1 cellular context compared by ENCODE assay signal in genomic region chrX:69538321-69538876, GRCh38.
A peak's percentile ranks its signal among the peaks of the same experiment; 100 is the strongest.
TF ChIP-seq lines count a peak whose summit lies in the region.

No MANE protein-coding gene starts in this region.

TF ChIP-seq in HepG2, 621 proteins besides CTCF, POLR2A, EP300 and RAD21 (continued from another document and continues in another):
- TF ChIP-seq ZBTB14 (CRISPR knock-in tag; IDR thresholded peaks at IDR 0.05) (no peak), PLRG1 (conservative IDR thresholded peaks at IDR 0.05) (no peak), SUZ12 (IDR thresholded peaks at IDR 0.05; ENCODE audit: low read depth, low read length) (no peak), MXD1 (CRISPR knock-in tag; IDR thresholded peaks at IDR 0.05) (0 out of 2 replicates have a peak, but pooled peaks have one; percentile 40), RBM22 (optimal IDR thresholded peaks at IDR 0.05; ENCODE audit: low read length) (no peak), HDAC2 (CRISPR knock-in tag; IDR thresholded peaks at IDR 0.05) (0 out of 2 replicates have a peak, but pooled peaks have one; percentile 33), BORCS8-MEF2B (CRISPR knock-in tag; IDR thresholded peaks at IDR 0.05) (no peak), SAP130 (CRISPR knock-in tag; IDR thresholded peaks at IDR 0.05; ENCODE audit: low read depth) (0 out of 2 replicates have a peak, but pooled peaks have one; percentile 31), KLF9 (CRISPR knock-in tag; IDR thresholded peaks at IDR 0.05; ENCODE audit: low read depth) (no peak), MAFF (IDR thresholded peaks at IDR 0.05; ENCODE audit: low read depth, low read length) (no peak), KAT8 (CRISPR knock-in tag; IDR thresholded peaks at IDR 0.05) (0 out of 2 replicates have a peak, but pooled peaks have one; percentile 28), YY1 (IDR thresholded peaks at IDR 0.05; ENCODE audit: insufficient read depth, insufficient replicate concordance, low read depth, low read length) (peak; percentile 36), THAP11 (CRISPR knock-in tag; IDR thresholded peaks at IDR 0.05) (no peak), ARID5B (CRISPR knock-in tag; IDR thresholded peaks at IDR 0.05) (0 out of 2 replicates have a peak, but pooled peaks have one; percentile 26), KLF13 (CRISPR knock-in tag; IDR thresholded peaks at IDR 0.05) (no peak), POGZ (CRISPR knock-in tag; IDR thresholded peaks at IDR 0.05) (peak; percentile 23; the same call in 1 of the 2 replicates), ZNF331 (CRISPR knock-in tag; IDR thresholded peaks at IDR 0.05) (no peak), SOX6 (IDR thresholded peaks at IDR 0.05) (no peak), SOX6 (CRISPR knock-in tag; IDR thresholded peaks at IDR 0.05) (peak; percentile 32; the same call in 1 of the 2 replicates), SMC3 (IDR thresholded peaks at IDR 0.05; ENCODE audit: low read length) (peak; percentile 33; the same call in 1 of the 2 replicates), ELF3 (CRISPR knock-in tag; IDR thresholded peaks at IDR 0.05) (0 out of 2 replicates have a peak, but pooled peaks have one; percentile 20), ZNF101 (CRISPR knock-in tag; IDR thresholded peaks at IDR 0.05; ENCODE audit: borderline replicate concordance, low read depth) (no peak), MYPOP (CRISPR knock-in tag; IDR thresholded peaks at IDR 0.05) (peak; percentile 39; the same call in 1 of the 2 replicates), ZNF678 (CRISPR knock-in tag; IDR thresholded peaks at IDR 0.05) (no peak), SP4 (CRISPR knock-in tag; IDR thresholded peaks at IDR 0.05) (peak; percentile 46; the same call in 1 of the 2 replicates), ZNF691 (CRISPR knock-in tag; IDR thresholded peaks at IDR 0.05; ENCODE audit: borderline replicate concordance, low read depth) (peak; percentile 68; the same call in 1 of the 2 replicates), ZNF790 (CRISPR knock-in tag; IDR thresholded peaks at IDR 0.05; ENCODE audit: borderline replicate concordance) (no peak), KLF12 (CRISPR knock-in tag; IDR thresholded peaks at IDR 0.05; ENCODE audit: borderline replicate concordance) (no peak), HNF4G (IDR thresholded peaks at IDR 0.05; ENCODE audit: borderline replicate concordance, low read depth, low read length) (no peak), HNF4G (CRISPR knock-in tag; IDR thresholded peaks at IDR 0.05; ENCODE audit: borderline replicate concordance, low read depth) (no peak), RFXAP (CRISPR knock-in tag; IDR thresholded peaks at IDR 0.05; ENCODE audit: borderline replicate concordance) (no peak), RFXANK (CRISPR knock-in tag; IDR thresholded peaks at IDR 0.05) (no peak), MAZ (IDR thresholded peaks at IDR 0.05; ENCODE audit: borderline replicate concordance, low read depth, low read length) (no peak), MAZ (CRISPR knock-in tag; IDR thresholded peaks at IDR 0.05; ENCODE audit: low read depth) (0 out of 2 replicates have a peak, but pooled peaks have one; percentile 23), ZNF652 (CRISPR knock-in tag; IDR thresholded peaks at IDR 0.05; ENCODE audit: borderline replicate concordance, low read depth) (no peak), ZNF768 (CRISPR knock-in tag; IDR thresholded peaks at IDR 0.05) (peak; percentile 40; the same call in 1 of the 2 replicates), ZNF225 (CRISPR knock-in tag; IDR thresholded peaks at IDR 0.05) (no peak), ZBTB3 (CRISPR knock-in tag; IDR thresholded peaks at IDR 0.05; ENCODE audit: borderline replicate concordance, low read depth) (no peak), KDM2A (CRISPR knock-in tag; IDR thresholded peaks at IDR 0.05; ENCODE audit: borderline replicate concordance, low read depth) (peak; percentile 80; the same call in 1 of the 2 replicates), ZNF780A (CRISPR knock-in tag; IDR thresholded peaks at IDR 0.05) (no peak)
- TF ChIP-seq, protein P1, sequence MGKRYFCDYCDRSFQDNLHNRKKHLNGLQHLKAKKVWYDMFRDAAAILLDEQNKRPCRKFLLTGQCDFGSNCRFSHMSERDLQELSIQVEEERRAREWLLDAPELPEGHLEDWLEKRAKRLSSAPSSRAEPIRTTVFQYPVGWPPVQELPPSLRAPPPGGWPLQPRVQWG (CRISPR knock-in tag; IDR thresholded peaks at IDR 0.05; ENCODE audit: borderline replicate concordance, low read depth): no peak
- TF ChIP-seq, protein P2, sequence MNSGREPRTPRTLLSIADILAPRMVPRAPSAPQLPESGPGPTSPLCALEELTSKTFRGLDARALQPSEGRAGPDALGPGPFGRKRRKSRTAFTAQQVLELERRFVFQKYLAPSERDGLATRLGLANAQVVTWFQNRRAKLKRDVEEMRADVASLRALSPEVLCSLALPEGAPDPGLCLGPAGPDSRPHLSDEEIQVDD (CRISPR knock-in tag; IDR thresholded peaks at IDR 0.05; ENCODE audit: borderline replicate concordance): no peak
- TF ChIP-seq, protein P3, sequence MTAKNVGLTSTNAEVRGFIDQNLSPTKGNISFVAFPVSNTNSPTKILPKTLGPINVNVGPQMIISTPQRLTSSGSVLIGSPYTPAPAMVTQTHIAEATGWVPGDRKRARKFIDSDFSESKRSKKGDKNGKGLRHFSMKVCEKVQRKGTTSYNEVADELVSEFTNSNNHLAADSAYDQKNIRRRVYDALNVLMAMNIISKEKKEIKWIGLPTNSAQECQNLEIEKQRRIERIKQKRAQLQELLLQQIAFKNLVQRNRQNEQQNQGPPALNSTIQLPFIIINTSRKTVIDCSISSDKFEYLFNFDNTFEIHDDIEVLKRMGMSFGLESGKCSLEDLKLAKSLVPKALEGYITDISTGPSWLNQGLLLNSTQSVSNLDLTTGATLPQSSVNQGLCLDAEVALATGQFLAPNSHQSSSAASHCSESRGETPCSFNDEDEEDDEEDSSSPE (CRISPR knock-in tag; IDR thresholded peaks at IDR 0.05): no peak
- TF ChIP-seq, protein P4, sequence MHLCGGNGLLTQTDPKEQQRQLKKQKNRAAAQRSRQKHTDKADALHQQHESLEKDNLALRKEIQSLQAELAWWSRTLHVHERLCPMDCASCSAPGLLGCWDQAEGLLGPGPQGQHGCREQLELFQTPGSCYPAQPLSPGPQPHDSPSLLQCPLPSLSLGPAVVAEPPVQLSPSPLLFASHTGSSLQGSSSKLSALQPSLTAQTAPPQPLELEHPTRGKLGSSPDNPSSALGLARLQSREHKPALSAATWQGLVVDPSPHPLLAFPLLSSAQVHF (CRISPR knock-in tag; IDR thresholded peaks at IDR 0.05): no peak
- TF ChIP-seq, protein P5, sequence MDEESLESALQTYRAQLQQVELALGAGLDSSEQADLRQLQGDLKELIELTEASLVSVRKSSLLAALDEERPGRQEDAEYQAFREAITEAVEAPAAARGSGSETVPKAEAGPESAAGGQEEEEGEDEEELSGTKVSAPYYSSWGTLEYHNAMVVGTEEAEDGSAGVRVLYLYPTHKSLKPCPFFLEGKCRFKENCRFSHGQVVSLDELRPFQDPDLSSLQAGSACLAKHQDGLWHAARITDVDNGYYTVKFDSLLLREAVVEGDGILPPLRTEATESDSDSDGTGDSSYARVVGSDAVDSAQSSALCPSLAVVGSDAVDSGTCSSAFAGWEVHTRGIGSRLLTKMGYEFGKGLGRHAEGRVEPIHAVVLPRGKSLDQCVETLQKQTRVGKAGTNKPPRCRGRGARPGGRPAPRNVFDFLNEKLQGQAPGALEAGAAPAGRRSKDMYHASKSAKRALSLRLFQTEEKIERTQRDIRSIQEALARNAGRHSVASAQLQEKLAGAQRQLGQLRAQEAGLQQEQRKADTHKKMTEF (CRISPR knock-in tag; IDR thresholded peaks at IDR 0.05): 0 out of 2 replicates have a peak, but pooled peaks have one; percentile 40
- TF ChIP-seq, protein P6, sequence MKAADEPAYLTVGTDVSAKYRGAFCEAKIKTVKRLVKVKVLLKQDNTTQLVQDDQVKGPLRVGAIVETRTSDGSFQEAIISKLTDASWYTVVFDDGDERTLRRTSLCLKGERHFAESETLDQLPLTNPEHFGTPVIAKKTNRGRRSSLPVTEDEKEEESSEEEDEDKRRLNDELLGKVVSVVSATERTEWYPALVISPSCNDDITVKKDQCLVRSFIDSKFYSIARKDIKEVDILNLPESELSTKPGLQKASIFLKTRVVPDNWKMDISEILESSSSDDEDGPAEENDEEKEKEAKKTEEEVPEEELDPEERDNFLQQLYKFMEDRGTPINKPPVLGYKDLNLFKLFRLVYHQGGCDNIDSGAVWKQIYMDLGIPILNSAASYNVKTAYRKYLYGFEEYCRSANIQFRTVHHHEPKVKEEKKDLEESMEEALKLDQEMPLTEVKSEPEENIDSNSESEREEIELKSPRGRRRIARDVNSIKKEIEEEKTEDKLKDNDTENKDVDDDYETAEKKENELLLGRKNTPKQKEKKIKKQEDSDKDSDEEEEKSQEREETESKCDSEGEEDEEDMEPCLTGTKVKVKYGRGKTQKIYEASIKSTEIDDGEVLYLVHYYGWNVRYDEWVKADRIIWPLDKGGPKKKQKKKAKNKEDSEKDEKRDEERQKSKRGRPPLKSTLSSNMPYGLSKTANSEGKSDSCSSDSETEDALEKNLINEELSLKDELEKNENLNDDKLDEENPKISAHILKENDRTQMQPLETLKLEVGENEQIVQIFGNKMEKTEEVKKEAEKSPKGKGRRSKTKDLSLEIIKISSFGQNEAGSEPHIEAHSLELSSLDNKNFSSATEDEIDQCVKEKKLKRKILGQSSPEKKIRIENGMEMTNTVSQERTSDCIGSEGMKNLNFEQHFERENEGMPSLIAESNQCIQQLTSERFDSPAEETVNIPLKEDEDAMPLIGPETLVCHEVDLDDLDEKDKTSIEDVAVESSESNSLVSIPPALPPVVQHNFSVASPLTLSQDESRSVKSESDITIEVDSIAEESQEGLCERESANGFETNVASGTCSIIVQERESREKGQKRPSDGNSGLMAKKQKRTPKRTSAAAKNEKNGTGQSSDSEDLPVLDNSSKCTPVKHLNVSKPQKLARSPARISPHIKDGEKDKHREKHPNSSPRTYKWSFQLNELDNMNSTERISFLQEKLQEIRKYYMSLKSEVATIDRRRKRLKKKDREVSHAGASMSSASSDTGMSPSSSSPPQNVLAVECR (CRISPR knock-in tag; IDR thresholded peaks at IDR 0.05; ENCODE audit: borderline replicate concordance): no peak
- TF ChIP-seq, protein P7, sequence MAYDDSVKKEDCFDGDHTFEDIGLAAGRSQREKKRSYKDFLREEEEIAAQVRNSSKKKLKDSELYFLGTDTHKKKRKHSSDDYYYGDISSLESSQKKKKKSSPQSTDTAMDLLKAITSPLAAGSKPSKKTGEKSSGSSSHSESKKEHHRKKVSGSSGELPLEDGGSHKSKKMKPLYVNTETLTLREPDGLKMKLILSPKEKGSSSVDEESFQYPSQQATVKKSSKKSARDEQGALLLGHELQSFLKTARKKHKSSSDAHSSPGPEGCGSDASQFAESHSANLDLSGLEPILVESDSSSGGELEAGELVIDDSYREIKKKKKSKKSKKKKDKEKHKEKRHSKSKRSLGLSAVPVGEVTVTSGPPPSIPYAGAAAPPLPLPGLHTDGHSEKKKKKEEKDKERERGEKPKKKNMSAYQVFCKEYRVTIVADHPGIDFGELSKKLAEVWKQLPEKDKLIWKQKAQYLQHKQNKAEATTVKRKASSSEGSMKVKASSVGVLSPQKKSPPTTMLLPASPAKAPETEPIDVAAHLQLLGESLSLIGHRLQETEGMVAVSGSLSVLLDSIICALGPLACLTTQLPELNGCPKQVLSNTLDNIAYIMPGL (CRISPR knock-in tag; IDR thresholded peaks at IDR 0.05; ENCODE audit: borderline replicate concordance in 1 of 2, low read depth in 1 of 2): peak; percentile 90 to 94
